In genomic region chr11:120097721-120098385, GRCh38 we compare ENCODE assay signal across 21 cellular contexts. TPM values are rescaled to one million over a fixed set of nuclear protein-coding genes. Genes with fewer than 3 reads are reported as not detected.
"Had no signal": no experiment of that assay in that cellular context is flagged by ENCODE, and none has a peak within 500 bp of the region (broad histone marks: within the 10 kb centered on the region; RNA-seq: fewer than 3 reads in every experiment).

No MANE protein-coding gene starts in this region.

- H3K4me3 ChIP-seq: K562, SK-N-MC had no signal

- DNase-seq: activated CD4-positive, alpha-beta T cell treated with anti-CD3 and anti-CD28 coated beads for 48 hours; activated CD4-positive, alpha-beta T cell treated with anti-CD3 and anti-CD28 coated beads, Interleukin-2, amount 50 U/mL, for 4 hours; activated CD4-positive, CD25-positive, alpha-beta regulatory T cell treated with anti-CD3 and anti-CD28 coated beads, Interleukin-2, amount 50 U/mL, for 72 hours; activated CD8-positive, alpha-beta memory T cell treated with anti-CD3 and anti-CD28 coated beads, Interleukin-2, amount 50 U/mL, for 48 hours; activated CD8-positive, alpha-beta T cell treated with anti-CD3 and anti-CD28 coated beads, Interleukin-2, amount 10 ng/mL, durations not matched to agents 7 days and 5 days; activated naive CD4-positive, alpha-beta T cell treated with Interleukin-2 at 50 U/mL for 16 hours; activated T-cell treated with anti-CD3 and anti-CD28 coated beads, Interleukin-2, amount 50 U/mL, for 1 hour; Karpas-422; MM.1S; NCI-H1105; NCI-H1436; NCI-H1694 treated with DMSO at 0.1 percent for 48 hours; NCI-H2029 treated with DMSO at 0.1 percent for 48 hours; PC-3; T-helper 9 cell had no signal

- H3K9me3 Mint-ChIP-seq: activated naive CD4-positive, alpha-beta T cell treated with anti-CD3 and anti-CD28 coated beads, Interleukin-2, amount 50 U/mL, for 72 hours; T-helper 1 cell treated with Interleukin-12 subunit alpha and Interleukin-12 subunit beta and Interleukin-4 antibody, amounts not matched to agents 30 μg/mL and 1 μg/mL, for 36 hours; WTC11 had no signal

- H3K4me3 Mint-ChIP-seq: activated CD8-positive, alpha-beta T cell treated with anti-CD3 and anti-CD28 coated beads, Interleukin-2, amount 10 ng/mL, durations not matched to agents 7 days and 5 days; T-helper 1 cell treated with Interleukin-12 subunit alpha and Interleukin-12 subunit beta and Interleukin-4 antibody, amounts not matched to agents 30 μg/mL and 1 μg/mL, for 36 hours; WTC11 had no signal

- H3K36me3 Mint-ChIP-seq: activated naive CD4-positive, alpha-beta T cell treated with anti-CD3 and anti-CD28 coated beads, Interleukin-2, amount 50 U/mL, for 72 hours; WTC11 had no signal

- H3K27ac ChIP-seq: SK-N-MC had no signal

- ATAC-seq: activated CD8-positive, alpha-beta T cell treated with anti-CD3 and anti-CD28 coated beads, Interleukin-2, amount 10 ng/mL, durations not matched to agents 7 days and 5 days; activated naive CD4-positive, alpha-beta T cell treated with anti-CD3 and anti-CD28 coated beads, Interleukin-2, amount 50 U/mL, for 72 hours; PC-3 had no signal

- H3K27ac Mint-ChIP-seq: activated CD8-positive, alpha-beta T cell treated with anti-CD3 and anti-CD28 coated beads, Interleukin-2, amount 10 ng/mL, durations not matched to agents 7 days and 5 days; activated naive CD4-positive, alpha-beta T cell treated with anti-CD3 and anti-CD28 coated beads, Interleukin-2, amount 50 U/mL, for 72 hours; T-helper 1 cell treated with Interleukin-12 subunit alpha and Interleukin-12 subunit beta and Interleukin-4 antibody, amounts not matched to agents 30 μg/mL and 1 μg/mL, for 36 hours; WTC11 had no signal

RNA-seq across cellular contexts. Expression of gene TRIM29, which starts 40.1 kb away (rescaled TPM):
- total RNA-seq: activated CD8-positive, alpha-beta T cell treated with anti-CD3 and anti-CD28 coated beads, Interleukin-2, amount 10 ng/mL, durations not matched to agents 7 days and 5 days; activated naive CD4-positive, alpha-beta T cell treated with anti-CD3 and anti-CD28 coated beads, Interleukin-2, amount 50 U/mL, for 72 hours; cardiac septum had no signal
